Comparison of ENCODE assay signal across 1 cellular context in genomic region chrX:18210470-18210869, GRCh38.
TF ChIP-seq lines count a peak whose summit lies in the region.

No MANE protein-coding gene starts in this region.

TF ChIP-seq in IMR-90, 13 proteins besides CTCF, POLR2A, EP300 and RAD21 (continued from another document):
- TF ChIP-seq RCOR1 (IDR thresholded peaks at IDR 0.05; ENCODE audit: insufficient replicate concordance, low read length) (no peak), RFX5 (IDR thresholded peaks at IDR 0.05; ENCODE audit: low read depth, low read length) (no peak), CHD1 (IDR thresholded peaks at IDR 0.05; ENCODE audit: low read depth, low read length) (no peak), BHLHE40 (IDR thresholded peaks at IDR 0.05; ENCODE audit: low read depth, low read length) (no peak), FOS (IDR thresholded peaks at IDR 0.05; ENCODE audit: low read depth, low read length) (no peak), CEBPB (IDR thresholded peaks at IDR 0.05; ENCODE audit: low read depth, low read length) (no peak), NFE2L2 (IDR thresholded peaks at IDR 0.05; ENCODE audit: low read depth, low read length) (no peak)
